ENCODE assay signal across 10 cellular contexts in the genomic region with DNA sequence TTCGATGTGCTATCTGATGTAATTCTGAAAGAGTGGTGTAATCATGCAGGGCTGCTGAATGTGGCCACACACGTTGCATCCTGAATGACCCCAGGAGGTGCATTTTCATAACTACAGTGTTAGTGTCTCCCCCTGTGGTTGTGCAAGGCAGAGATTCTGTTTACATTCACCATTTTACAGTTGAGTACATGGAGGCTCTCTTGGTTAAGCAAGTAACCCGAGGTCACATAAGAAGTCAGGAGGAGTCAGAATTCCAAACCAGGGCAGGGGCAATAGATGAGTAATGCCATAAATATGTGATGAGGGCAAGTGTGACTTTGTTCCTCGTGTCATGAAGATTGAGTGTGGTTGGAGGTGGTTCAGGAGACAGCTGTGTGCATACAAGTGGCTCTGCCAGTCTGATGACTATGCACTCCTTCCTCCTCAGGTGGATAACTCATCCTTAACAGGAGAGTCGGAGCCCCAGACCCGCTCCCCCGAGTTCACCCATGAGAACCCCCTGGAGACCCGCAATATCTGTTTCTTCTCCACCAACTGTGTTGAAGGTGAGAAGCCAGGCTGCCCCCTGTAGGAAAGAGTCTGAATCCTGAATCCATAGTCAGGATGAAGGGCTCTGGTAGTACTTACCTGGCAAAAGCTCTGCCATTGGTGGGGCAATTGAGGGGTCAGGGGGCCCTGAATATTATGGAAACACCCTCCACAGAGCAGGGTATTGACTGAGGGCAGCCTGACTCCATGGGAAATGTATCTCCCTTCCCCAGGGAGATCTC. TPM values are rescaled to one million over a fixed set of nuclear protein-coding genes. Genes with fewer than 3 reads are reported as not detected.
A peak's percentile ranks its signal among the peaks of the same experiment; 100 is the strongest.
DNase-seq lines count a peak whose midpoint lies in the region; ATAC-seq and TF ChIP-seq lines count a peak whose summit lies in the region.
"Had no signal": no experiment of that assay in that cellular context is flagged by ENCODE, and none has a peak within 500 bp of the region (broad histone marks: within the 10 kb centered on the region; RNA-seq: fewer than 3 reads in every experiment).

No MANE protein-coding gene starts in this region.

- H3K36me3 ChIP-seq in mesenchymal stem cell (ENCODE audit: control insufficient read depth in 1 of 2, insufficient read depth in 2 of 2, low read depth in 1 of 2, low read length in 2 of 2), result no peaks in the 10 kb centered on the region

- H3K4me2 ChIP-seq in mesenchymal stem cell (ENCODE audit: low read length, poor library complexity, severe bottlenecking), result no peak overlapping the region

- H3K9me3 ChIP-seq in mesenchymal stem cell (ENCODE audit: control insufficient read depth, low read length), result no peaks in the 10 kb centered on the region

- peaks cover 0 to 2% of the 10 kb centered on the region in 2 experiments for H3K27me3 ChIP-seq in mesenchymal stem cell (ENCODE audit: control insufficient read depth in 1 of 2, insufficient read depth in 1 of 2, low read length in 2 of 2)

- H3K4ac ChIP-seq in mesenchymal stem cell (ENCODE audit: low read depth in 1 of 2, low read length in 2 of 2), result peak overlapping the region in 1 of 2 experiments; percentile 9

- H3K79me1 ChIP-seq in mesenchymal stem cell (replicated peaks; ENCODE audit: low read length, poor library complexity, severe bottlenecking), result no peaks in the 10 kb centered on the region

- H3K4me1 ChIP-seq in mesenchymal stem cell (ENCODE audit: control insufficient read depth, insufficient read depth, low read depth, low read length), result peaks cover 25% of the 10 kb centered on the region

- H3K14ac ChIP-seq in mesenchymal stem cell (ENCODE audit: low read length in 2 of 2), result no peak overlapping the region

- H3K18ac ChIP-seq in mesenchymal stem cell (ENCODE audit: low read depth in 1 of 2, low read length in 2 of 2), result peak overlapping the region in 1 of 2 experiments; percentile 18

- no peak overlapping the region for H2AFZ ChIP-seq in mesenchymal stem cell (ENCODE audit: low read depth, low read length)

- ATAC-seq in GM18511 (IDR thresholded peaks at IDR 0.05; ENCODE audit: unreplicated experiment), result no peak
- no peak for ATAC-seq in GM19452 (IDR thresholded peaks at IDR 0.05; ENCODE audit: unreplicated experiment)
- ATAC-seq in HG03460 (IDR thresholded peaks at IDR 0.05; ENCODE audit: unreplicated experiment), result no peak
- no peak for ATAC-seq in GM18867 (IDR thresholded peaks at IDR 0.05; ENCODE audit: unreplicated experiment)

- no peak overlapping the region for H2BK12ac ChIP-seq in mesenchymal stem cell (ENCODE audit: low read length in 2 of 2)

- TF ChIP-seq POLR2A in NB4 (IDR thresholded peaks at IDR 0.05; ENCODE audit: extremely low read depth, insufficient read length), result no peak

- TF ChIP-seq CTCF in AG10803 (conservative IDR thresholded peaks at IDR 0.05; ENCODE audit: low read length), result peak; percentile 37
- peak; percentile 1 for TF ChIP-seq CTCF in NB4 (IDR thresholded peaks at IDR 0.05; ENCODE audit: low read depth, low read length)

- H3K9ac ChIP-seq in mesenchymal stem cell (ENCODE audit: low read length), result no peak overlapping the region

- peak overlapping the region; percentile 24 for H3K27ac ChIP-seq in mesenchymal stem cell (ENCODE audit: low read length, poor library complexity, severe bottlenecking)

- no peak overlapping the region for H2BK5ac ChIP-seq in mesenchymal stem cell (ENCODE audit: low read depth, low read length, poor library complexity, severe bottlenecking)

- no peak overlapping the region for H3K23ac ChIP-seq in mesenchymal stem cell (ENCODE audit: low read length in 2 of 2)

- H3K4me3 ChIP-seq in AG10803 (ENCODE audit: low read length) (no peak overlapping the region), NB4 (ENCODE audit: low read depth, low read length) (no peak overlapping the region), mesenchymal stem cell (ENCODE audit: insufficient read depth in 1 of 2, low read depth in 1 of 2, low read length in 2 of 2) (no peak overlapping the region)

- no peak overlapping the region for H2BK120ac ChIP-seq in mesenchymal stem cell (ENCODE audit: low read depth, low read length)

- DNase-seq in AG10803 (ENCODE audit: low read depth) (peak; percentile 92), NB4 (ENCODE audit: low read depth) (no peak), dedifferentiated amniotic fluid mesenchymal stem cell (ENCODE audit: extremely low spot score) (peak; percentile 27), mesenchymal stem cell (peak; percentile 85)
- DNase-seq: DMS 273 treated with DMSO at 0.1 percent for 48 hours, NCI-H1105 had no signal

- no peak overlapping the region for H4K8ac ChIP-seq in mesenchymal stem cell (ENCODE audit: low read length)

- H4K91ac ChIP-seq in mesenchymal stem cell (ENCODE audit: low read length), result no peak overlapping the region

- no peak overlapping the region for H2BK15ac ChIP-seq in mesenchymal stem cell (ENCODE audit: low read depth, poor library complexity, severe bottlenecking)

- WGBS in mesenchymal stem cell, result 17% methylated on average over 8 of the region's 8 CpGs

- H2AK5ac ChIP-seq in mesenchymal stem cell (ENCODE audit: low read length, severe bottlenecking), result peak overlapping the region; percentile 61

RNA-seq across cellular contexts. Expression of a gene that starts 9.3 kb away (rescaled TPM):
- 0.07 TPM for polyA plus RNA-seq in mesenchymal stem cell (2013, experiment 1 of 2)
- 0.05 TPM for polyA plus RNA-seq in mesenchymal stem cell (2013, experiment 2 of 2)

RNA-seq across cellular contexts. Expression of a gene that starts 26.5 kb away (rescaled TPM):
- 10.7 TPM for polyA plus RNA-seq in mesenchymal stem cell (2013, experiment 1 of 2)
- 10.8 TPM for polyA plus RNA-seq in mesenchymal stem cell (2013, experiment 2 of 2)

RNA-seq across cellular contexts. Expression of a gene that starts 26.5 kb away (rescaled TPM):
- not detected for polyA plus RNA-seq in mesenchymal stem cell (2013, experiment 1 of 2)
- polyA plus RNA-seq in mesenchymal stem cell (2013, experiment 2 of 2), result not detected

RNA-seq across cellular contexts. Expression of a gene that starts 43.6 kb away (rescaled TPM):
- polyA plus RNA-seq in mesenchymal stem cell (2013, experiment 1 of 2), result not detected
- polyA plus RNA-seq in mesenchymal stem cell (2013, experiment 2 of 2), result not detected

RNA-seq across cellular contexts. Expression of a gene that starts 54.9 kb away (rescaled TPM):
- polyA plus RNA-seq in mesenchymal stem cell (2013, experiment 1 of 2), result not detected
- polyA plus RNA-seq in mesenchymal stem cell (2013, experiment 2 of 2), result not detected
